Comparison of ENCODE assay signal across 17 cellular contexts in the genomic region with DNA sequence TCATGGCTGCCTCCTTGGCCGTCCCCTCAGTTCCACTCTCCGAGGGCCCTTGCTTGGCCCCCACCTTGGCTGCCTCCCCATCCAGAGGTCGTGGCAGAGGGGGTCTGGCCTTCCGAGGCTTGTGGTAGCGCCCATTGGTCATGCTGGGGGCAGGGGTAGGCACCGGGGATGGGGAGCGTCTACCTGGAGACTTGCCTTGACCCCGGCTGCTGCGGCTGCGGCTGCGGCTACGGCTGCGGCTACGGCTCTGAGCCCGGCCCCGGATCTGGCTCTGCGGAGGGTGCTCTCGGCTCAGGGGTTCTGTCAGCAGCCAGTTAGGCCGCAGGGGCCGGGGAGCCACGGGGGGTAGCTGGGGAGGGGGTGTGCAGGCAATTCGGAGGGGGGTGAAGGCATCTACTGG. TPM values are rescaled to one million over a fixed set of nuclear protein-coding genes. Genes with fewer than 3 reads are reported as not detected.
DNase-seq lines count a peak whose midpoint lies in the region; ATAC-seq and TF ChIP-seq lines count a peak whose summit lies in the region.
"Had no signal": no experiment of that assay in that cellular context is flagged by ENCODE, and none has a peak within 500 bp of the region (broad histone marks: within the 10 kb centered on the region; RNA-seq: fewer than 3 reads in every experiment).

No MANE protein-coding gene starts in this region.

- CTCF ChIA-PET in IMR-90 (lab: Yijun Ruan, JAX): no interaction called here

- no peak overlapping the region for H2AK9ac ChIP-seq in IMR-90 (replicated peaks; ENCODE audit: low read depth, low read length, poor library complexity)

- H3K4me1 ChIP-seq in IMR-90 (ENCODE audit: control insufficient read depth, insufficient read depth, low read length): peaks cover 43% of the 10 kb centered on the region
- peaks cover 8 to 56% (median 14%) of the 10 kb centered on the region in 3 donors for H3K4me1 ChIP-seq in esophagus squamous epithelium
- H3K4me1 ChIP-seq: HAP-1 had no signal

- no peak overlapping the region for H3K4me3 Mint-ChIP-seq in central memory CD8-positive, alpha-beta T cell
- H3K4me3 Mint-ChIP-seq: CD4-positive, CD25-positive, alpha-beta regulatory T cell had no signal

- WGBS in IMR-90 (ENCODE audit: extremely low coverage in 2 of 2, insufficient read length in 1 of 2), 2 experiments: 100% methylated on average over 2 of the region's 22 CpGs; no CpG with 5 or more reads in 1 of the 2 experiments
- WGBS in esophagus squamous epithelium, 2 donors: 87% methylated on average over 4 of the region's 22 CpGs; no CpG with 5 or more reads in 1 of the 2 donors

- H3K4me3 ChIP-seq in IMR-90 (ENCODE audit: insufficient read depth, low read depth, low read length) (no peak overlapping the region), esophagus squamous epithelium (no peak overlapping the region)
- H3K4me3 ChIP-seq: BLaER1 treated with 17β-estradiol and CSF1 and Interleukin-3, amounts not matched to agents 10 nM and 100 nM; GM12878; HAP-1 had no signal

- no peak overlapping the region for H2BK5ac ChIP-seq in IMR-90 (ENCODE audit: low read depth, low read length, poor library complexity, severe bottlenecking)

- H4K5ac ChIP-seq in IMR-90 (ENCODE audit: low read depth, low read length): no peak overlapping the region

- no peak overlapping the region for H3K4ac ChIP-seq in IMR-90 (ENCODE audit: low read depth, low read length)

- intact Hi-C loops in IMR-90 (cut with micrococcal nuclease) (loop anchor here (10.0 kb wide), 1 partner anchor 446 kb away; no protein-coding TSS in a partner anchor), esophagus squamous epithelium (cut with DNase I) (no loop called here)

- H2AK5ac ChIP-seq in IMR-90 (ENCODE audit: low read depth, low read length): 0 out of 2 replicates have a peak overlapping the region, but pooled peaks have one; percentile 21

- ATAC-seq in IMR-90 (ENCODE audit: low read depth): no peak
- no peak for ATAC-seq in central memory CD8-positive, alpha-beta T cell (replicated peaks; ENCODE audit: extremely low read depth, poor library complexity, severe bottlenecking)
- ATAC-seq in GM21619 (IDR thresholded peaks at IDR 0.05; ENCODE audit: unreplicated experiment): no peak
- ATAC-seq: GM12878 had no signal

- no peak overlapping the region for H4K91ac ChIP-seq in IMR-90 (ENCODE audit: insufficient read depth, low read depth, low read length)

- peaks cover 21% of the 10 kb centered on the region for H3K4me1 Mint-ChIP-seq in central memory CD8-positive, alpha-beta T cell

- DNase-seq in IMR-90 (no peak), substantia nigra (lab: John Stamatoyannopoulos, UW) (no peak), T-helper 9 cell (no peak), ecto neural progenitor cell (ENCODE audit: low spot score) (no peak), esophagus squamous epithelium (lab: John Stamatoyannopoulos, UW) (no peak)
- DNase-seq in central memory CD8-positive, alpha-beta T cell (ENCODE audit: low spot score in 2 of 2): no peak
- DNase-seq: ACHN; Calu3; CD4-positive, CD25-positive, alpha-beta regulatory T cell; DMS 273 treated with DMSO at 0.1 percent for 48 hours; GOT3 had no signal

- H3K27me3 ChIP-seq in IMR-90 (ENCODE audit: control insufficient read depth, insufficient read depth, low read length) (no peaks in the 10 kb centered on the region), layer of hippocampus (ENCODE audit: control insufficient read depth, insufficient read depth, low read length) (no peaks in the 10 kb centered on the region), esophagus squamous epithelium (no peaks in the 10 kb centered on the region)
- H3K27me3 ChIP-seq: BLaER1 treated with 17β-estradiol and CSF1 and Interleukin-3, amounts not matched to agents 10 nM and 100 nM had no signal

- no peaks in the 10 kb centered on the region for H3K9me3 ChIP-seq in IMR-90 (ENCODE audit: control insufficient read depth, insufficient read depth, low read length)
- no peaks in the 10 kb centered on the region for H3K9me3 ChIP-seq in esophagus squamous epithelium
- H3K9me3 ChIP-seq: BLaER1 treated with 17β-estradiol and CSF1 and Interleukin-3, amounts not matched to agents 10 nM and 100 nM; HAP-1 had no signal

- H3K4me2 ChIP-seq in IMR-90 (ENCODE audit: low read depth, low read length): no peak overlapping the region
- H3K4me2 ChIP-seq: BLaER1 treated with 17β-estradiol and CSF1 and Interleukin-3, amounts not matched to agents 10 nM and 100 nM had no signal

- peaks cover 26% of the 10 kb centered on the region for H4K20me1 ChIP-seq in IMR-90 (ENCODE audit: insufficient read depth, low read length)

- H3K36me3 Mint-ChIP-seq in central memory CD8-positive, alpha-beta T cell (ENCODE audit: insufficient read depth): peaks cover 3% of the 10 kb centered on the region

- H3K14ac ChIP-seq in IMR-90 (replicated peaks; ENCODE audit: low read depth, low read length): no peak overlapping the region

- peaks cover 19% of the 10 kb centered on the region for H3K36me3 ChIP-seq in IMR-90 (ENCODE audit: control insufficient read depth, insufficient read depth, low read length)
- peaks cover 0 to 22% (median 18%) of the 10 kb centered on the region in 3 donors for H3K36me3 ChIP-seq in esophagus squamous epithelium

- H3K27ac Mint-ChIP-seq in central memory CD8-positive, alpha-beta T cell (ENCODE audit: low read depth): peak overlapping the region; percentile 51
- H3K27ac Mint-ChIP-seq: CD4-positive, CD25-positive, alpha-beta regulatory T cell had no signal

- TF ChIP-seq POLR2A in IMR-90 (IDR thresholded peaks at IDR 0.05; ENCODE audit: low read depth, low read length) (no peak), esophagus squamous epithelium (IDR thresholded peaks at IDR 0.05) (no peak)

- H3K18ac ChIP-seq in IMR-90 (ENCODE audit: low read depth, low read length): no peak overlapping the region

- in situ Hi-C loops in IMR-90 (cut with MboI; ENCODE audit: low sequenced_read_pairs): no loop called here

- no peak overlapping the region for H2BK15ac ChIP-seq in IMR-90 (ENCODE audit: low read depth, low read length)

- peaks cover 10 to 42% of the 10 kb centered on the region in 2 experiments; a peak in 3 of 4 replicates for H3K79me1 ChIP-seq in IMR-90 (ENCODE audit: low read depth in 1 of 2, low read length in 2 of 2)

- H3K9me3 Mint-ChIP-seq in central memory CD8-positive, alpha-beta T cell: no peaks in the 10 kb centered on the region
- H3K9me3 Mint-ChIP-seq: CD4-positive, CD25-positive, alpha-beta regulatory T cell had no signal

- H3K27me3 Mint-ChIP-seq in central memory CD8-positive, alpha-beta T cell: peaks cover 6% of the 10 kb centered on the region

- no peak overlapping the region for H4K8ac ChIP-seq in IMR-90 (ENCODE audit: low read depth in 2 of 2, low read length in 2 of 2)

- no peak overlapping the region for H3K27ac ChIP-seq in IMR-90 (ENCODE audit: insufficient read depth, low read length)
- peak overlapping the region; percentile 67 for H3K27ac ChIP-seq in layer of hippocampus (ENCODE audit: low read depth, low read length)
- H3K27ac ChIP-seq in substantia nigra (ENCODE audit: low read depth, low read length, poor library complexity, severe bottlenecking): peak overlapping the region; percentile 100
- no peak overlapping the region for H3K27ac ChIP-seq in esophagus squamous epithelium
- H3K27ac ChIP-seq: BLaER1 treated with 17β-estradiol and CSF1 and Interleukin-3, amounts not matched to agents 10 nM and 100 nM; HL-60 had no signal

- no peak overlapping the region for H2AFZ ChIP-seq in IMR-90 (replicated peaks; ENCODE audit: low read length, poor library complexity)

- no peak overlapping the region for H2BK120ac ChIP-seq in IMR-90 (ENCODE audit: low read depth, low read length)

- TF ChIP-seq RAD21 in IMR-90 (IDR thresholded peaks at IDR 0.05; ENCODE audit: low read length): no peak

- POLR2A ChIA-PET in IMR-90 (lab: Charles Lee; ENCODE audit: unreplicated experiment): interaction anchor here (0.6 kb wide), 1 partner anchor 856 kb away, joined by 3 read pairs; no protein-coding TSS in a partner anchor

- dilution Hi-C loops in IMR-90 (cut with HindIII; ENCODE audit: low sequenced_read_pairs, unreplicated experiment): no loop called here

- no peak overlapping the region for H2BK20ac ChIP-seq in IMR-90 (ENCODE audit: low read depth, low read length)

- H3K9ac ChIP-seq in IMR-90 (ENCODE audit: low read depth, low read length): no peak overlapping the region
- H3K9ac ChIP-seq: BLaER1 treated with 17β-estradiol and CSF1 and Interleukin-3, amounts not matched to agents 10 nM and 100 nM had no signal

- no peak overlapping the region for H3K56ac ChIP-seq in IMR-90 (ENCODE audit: extremely low read depth, insufficient read depth, low read length)

- BruUV-seq in IMR-90 (replicated peaks; lab: Mats Ljungman, UMichigan): no TSS peak

- TF ChIP-seq CTCF in IMR-90 (conservative IDR thresholded peaks at IDR 0.05; ENCODE audit: low read depth, low read length): no peak
- no peak for TF ChIP-seq CTCF in esophagus squamous epithelium (IDR thresholded peaks at IDR 0.05)

- H3K23ac ChIP-seq in IMR-90 (ENCODE audit: low read depth, low read length): no peak overlapping the region

- H3K9me1 ChIP-seq in IMR-90 (ENCODE audit: insufficient read depth, low read length): peaks cover 27% of the 10 kb centered on the region

RNA-seq across cellular contexts. Expression of a gene that starts 10.7 kb away (rescaled TPM):
- 17.8 and 19.2 TPM in 2 replicates for total RNA-seq in IMR-90 (2012; rRNA removed)
- polyA plus RNA-seq in IMR-90 (2012; rRNA removed): 101 and 108 TPM in 2 replicates
- polyA plus RNA-seq in IMR-90 (2012; cell fraction: cytosol; rRNA removed): 62.9 and 107 TPM in 2 replicates
- 135 and 272 TPM in 2 replicates for polyA plus RNA-seq in IMR-90 (2012; cell fraction: nucleus; rRNA removed; ENCODE audit: low replicate concordance)
- total RNA-seq in esophagus squamous epithelium: 10 to 100 TPM; 26.7 to 55.2 (median 41.4) TPM

RNA-seq across cellular contexts. Expression of a gene that starts 20.6 kb away (rescaled TPM):
- total RNA-seq in IMR-90 (2012; rRNA removed): 0.83 and 0.90 TPM in 2 replicates
- 1.5 and 1.8 TPM in 2 replicates for polyA plus RNA-seq in IMR-90 (2012; rRNA removed)
- polyA plus RNA-seq in IMR-90 (2012; cell fraction: cytosol; rRNA removed): 0.97 and 2.0 TPM in 2 replicates
- polyA plus RNA-seq in IMR-90 (2012; cell fraction: nucleus; rRNA removed; ENCODE audit: low replicate concordance): 6.5 and 8.7 TPM in 2 replicates
- total RNA-seq in esophagus squamous epithelium: under 1 TPM in 3 of 4 donors, not detected in 1; 0.19 to 0.29 (median 0.26) TPM
- total RNA-seq: GM12878 had no signal

RNA-seq across cellular contexts. Expression of a gene that starts 20.7 kb away (rescaled TPM):
- total RNA-seq in IMR-90 (2012; rRNA removed) (53.3 and 64.7 TPM in 2 replicates), esophagus squamous epithelium (10 to 100 TPM in 2 of 4 donors, 1 to 10 TPM in 2; 3.9 to 30.7 (median 9.4) TPM)
- 67.6 and 77.2 TPM in 2 replicates for polyA plus RNA-seq in IMR-90 (2012; rRNA removed)
- polyA plus RNA-seq in IMR-90 (2012; cell fraction: cytosol; rRNA removed): 36.7 and 46.7 TPM in 2 replicates
- polyA plus RNA-seq in IMR-90 (2012; cell fraction: nucleus; rRNA removed; ENCODE audit: low replicate concordance): 417 and 427 TPM in 2 replicates

RNA-seq across cellular contexts. Expression of a gene that starts 23.0 kb away (rescaled TPM):
- total RNA-seq in IMR-90 (2012; rRNA removed): 8.8 and 8.9 TPM in 2 replicates
- polyA plus RNA-seq in IMR-90 (2012; rRNA removed): 7.5 and 7.7 TPM in 2 replicates
- polyA plus RNA-seq in IMR-90 (2012; cell fraction: cytosol; rRNA removed): 3.0 and 6.6 TPM in 2 replicates
- polyA plus RNA-seq in IMR-90 (2012; cell fraction: nucleus; rRNA removed; ENCODE audit: low replicate concordance): 2.6 and 5.5 TPM in 2 replicates
- total RNA-seq in esophagus squamous epithelium: 10 to 100 TPM in 1 of 4 donors, 1 to 10 TPM in 3; 5.0 to 13.9 (median 6.5) TPM

RNA-seq across cellular contexts. Expression of a gene that starts 23.0 kb away (rescaled TPM):
- total RNA-seq in IMR-90 (2012; rRNA removed): 56.4 and 61.3 TPM in 2 replicates
- 142 and 184 TPM in 2 replicates for polyA plus RNA-seq in IMR-90 (2012; rRNA removed)
- polyA plus RNA-seq in IMR-90 (2012; cell fraction: cytosol; rRNA removed): 193 and 243 TPM in 2 replicates
- polyA plus RNA-seq in IMR-90 (2012; cell fraction: nucleus; rRNA removed; ENCODE audit: low replicate concordance): 68.3 and 147 TPM in 2 replicates
- 10 to 100 TPM; 52.7 to 71.9 (median 60.7) TPM for total RNA-seq in esophagus squamous epithelium

Comparison
In these comparisons a context has a peak if more than half of its experiments do, and no peak if none do; other contexts are left out.
1. H3K27ac ChIP-seq: peak in layer of hippocampus (single experiment) and substantia nigra (single experiment); none in IMR-90 (single experiment) and esophagus squamous epithelium (0 of 4).